In the genomic region with DNA sequence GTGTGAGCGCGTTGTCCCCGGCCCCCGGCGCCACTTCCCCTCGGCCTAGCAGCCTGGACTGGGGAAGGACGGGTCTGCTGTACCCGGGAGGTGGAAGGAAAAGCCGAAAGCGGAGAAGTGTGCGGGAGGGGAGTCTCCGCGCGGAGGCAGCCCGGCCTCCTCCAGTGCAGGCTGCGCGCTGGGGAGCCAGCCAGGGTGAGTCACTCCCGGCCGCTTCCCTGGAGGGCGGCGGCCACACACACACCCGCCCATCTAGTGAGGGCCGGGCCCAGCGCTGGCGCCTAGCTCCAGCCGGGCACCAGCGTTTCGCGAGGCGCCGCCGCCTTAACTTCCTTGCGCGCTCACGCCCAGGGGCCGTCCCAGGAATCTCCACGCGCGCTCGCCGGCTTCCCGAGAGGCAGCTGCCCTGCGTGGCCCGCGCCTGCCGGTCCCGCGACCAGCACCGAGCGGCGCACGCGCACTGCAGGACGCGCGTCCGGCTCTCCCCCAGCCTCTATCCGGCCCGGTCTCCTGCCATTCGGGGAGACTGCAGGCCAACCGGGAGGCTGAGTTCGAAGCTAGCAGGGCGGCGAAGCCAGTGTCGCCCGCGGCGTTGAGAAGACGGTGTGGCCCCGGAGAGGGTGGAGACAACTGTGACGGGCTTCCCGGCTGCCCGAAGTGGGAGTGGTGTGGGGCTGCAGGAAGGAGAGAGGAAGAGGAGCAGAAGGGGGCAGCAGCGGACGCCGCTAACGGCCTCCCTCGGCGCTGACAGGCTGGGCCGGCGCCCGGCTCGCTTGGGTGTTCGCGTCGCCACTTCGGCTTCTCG, we compare ENCODE assay signal across 2 cellular contexts.
TF ChIP-seq lines count a peak whose summit lies in the region.

A gene (plus strand): TSS at position 702 of the 805 bp plus-strand sequence. CDS start 36,716 bp downstream, outside the sequence.

TF ChIP-seq in HCT116, 20 proteins besides CTCF, POLR2A, EP300 and RAD21 (continued from another document):
- TF ChIP-seq, protein P1, sequence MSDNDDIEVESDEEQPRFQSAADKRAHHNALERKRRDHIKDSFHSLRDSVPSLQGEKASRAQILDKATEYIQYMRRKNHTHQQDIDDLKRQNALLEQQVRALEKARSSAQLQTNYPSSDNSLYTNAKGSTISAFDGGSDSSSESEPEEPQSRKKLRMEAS (IDR thresholded peaks at IDR 0.05) = peak; percentile 57

TF ChIP-seq in SK-N-SH treated with all-trans-retinoic acid at 6 μM for 48 hours, 23 proteins besides CTCF, POLR2A, EP300 and RAD21:
- TF ChIP-seq, protein P2, sequence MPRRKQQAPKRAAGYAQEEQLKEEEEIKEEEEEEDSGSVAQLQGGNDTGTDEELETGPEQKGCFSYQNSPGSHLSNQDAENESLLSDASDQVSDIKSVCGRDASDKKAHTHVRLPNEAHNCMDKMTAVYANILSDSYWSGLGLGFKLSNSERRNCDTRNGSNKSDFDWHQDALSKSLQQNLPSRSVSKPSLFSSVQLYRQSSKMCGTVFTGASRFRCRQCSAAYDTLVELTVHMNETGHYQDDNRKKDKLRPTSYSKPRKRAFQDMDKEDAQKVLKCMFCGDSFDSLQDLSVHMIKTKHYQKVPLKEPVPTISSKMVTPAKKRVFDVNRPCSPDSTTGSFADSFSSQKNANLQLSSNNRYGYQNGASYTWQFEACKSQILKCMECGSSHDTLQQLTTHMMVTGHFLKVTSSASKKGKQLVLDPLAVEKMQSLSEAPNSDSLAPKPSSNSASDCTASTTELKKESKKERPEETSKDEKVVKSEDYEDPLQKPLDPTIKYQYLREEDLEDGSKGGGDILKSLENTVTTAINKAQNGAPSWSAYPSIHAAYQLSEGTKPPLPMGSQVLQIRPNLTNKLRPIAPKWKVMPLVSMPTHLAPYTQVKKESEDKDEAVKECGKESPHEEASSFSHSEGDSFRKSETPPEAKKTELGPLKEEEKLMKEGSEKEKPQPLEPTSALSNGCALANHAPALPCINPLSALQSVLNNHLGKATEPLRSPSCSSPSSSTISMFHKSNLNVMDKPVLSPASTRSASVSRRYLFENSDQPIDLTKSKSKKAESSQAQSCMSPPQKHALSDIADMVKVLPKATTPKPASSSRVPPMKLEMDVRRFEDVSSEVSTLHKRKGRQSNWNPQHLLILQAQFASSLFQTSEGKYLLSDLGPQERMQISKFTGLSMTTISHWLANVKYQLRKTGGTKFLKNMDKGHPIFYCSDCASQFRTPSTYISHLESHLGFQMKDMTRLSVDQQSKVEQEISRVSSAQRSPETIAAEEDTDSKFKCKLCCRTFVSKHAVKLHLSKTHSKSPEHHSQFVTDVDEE (CRISPR knock-in tag; IDR thresholded peaks at IDR 0.05) = 0 out of 2 replicates have a peak, but pooled peaks have one; percentile 19
- TF ChIP-seq, protein P3, sequence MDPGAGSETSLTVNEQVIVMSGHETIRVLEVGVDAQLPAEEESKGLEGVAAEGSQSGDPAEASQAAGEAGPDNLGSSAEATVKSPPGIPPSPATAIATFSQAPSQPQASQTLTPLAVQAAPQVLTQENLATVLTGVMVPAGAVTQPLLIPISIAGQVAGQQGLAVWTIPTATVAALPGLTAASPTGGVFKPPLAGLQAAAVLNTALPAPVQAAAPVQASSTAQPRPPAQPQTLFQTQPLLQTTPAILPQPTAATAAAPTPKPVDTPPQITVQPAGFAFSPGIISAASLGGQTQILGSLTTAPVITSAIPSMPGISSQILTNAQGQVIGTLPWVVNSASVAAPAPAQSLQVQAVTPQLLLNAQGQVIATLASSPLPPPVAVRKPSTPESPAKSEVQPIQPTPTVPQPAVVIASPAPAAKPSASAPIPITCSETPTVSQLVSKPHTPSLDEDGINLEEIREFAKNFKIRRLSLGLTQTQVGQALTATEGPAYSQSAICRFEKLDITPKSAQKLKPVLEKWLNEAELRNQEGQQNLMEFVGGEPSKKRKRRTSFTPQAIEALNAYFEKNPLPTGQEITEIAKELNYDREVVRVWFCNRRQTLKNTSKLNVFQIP (CRISPR knock-in tag; IDR thresholded peaks at IDR 0.05; ENCODE audit: borderline replicate concordance, low read depth) = no peak
- TF ChIP-seq ZFP3 (CRISPR knock-in tag; IDR thresholded peaks at IDR 0.05) = 0 out of 2 replicates have a peak, but pooled peaks have one; percentile 27
